ENCODE assay signal across 1 cellular context in genomic region chr10:6086375-6087233, GRCh38.
TF ChIP-seq lines count a peak whose summit lies in the region.

No MANE protein-coding gene starts in this region.

TF ChIP-seq in SK-N-SH treated with all-trans-retinoic acid at 6 μM for 48 hours, 23 proteins besides CTCF, POLR2A, EP300 and RAD21 (continued from another document):
- TF ChIP-seq CSRNP3 (CRISPR knock-in tag; IDR thresholded peaks at IDR 0.05) (no peak), ESRRG (CRISPR knock-in tag; IDR thresholded peaks at IDR 0.05) (no peak), CREB5 (CRISPR knock-in tag; IDR thresholded peaks at IDR 0.05; ENCODE audit: low read depth) (no peak)
